Comparison of ENCODE assay signal across 27 cellular contexts in genomic region chr1:40303051-40303771, GRCh38. TPM values are rescaled to one million over a fixed set of nuclear protein-coding genes. Genes with fewer than 3 reads are reported as not detected.
"Had no signal": no experiment of that assay in that cellular context is flagged by ENCODE, and none has a peak within 500 bp of the region (broad histone marks: within the 10 kb centered on the region; RNA-seq: fewer than 3 reads in every experiment).

No MANE protein-coding gene starts in this region.

- H3K9me3 Mint-ChIP-seq: activated B cell treated with CpG ODN at 0.5 μM for 24 hours; activated naive CD4-positive, alpha-beta T cell treated with anti-CD3 and anti-CD28 coated beads, Interleukin-2, amount 10 ng/mL, durations not matched to agents 7 days and 5 days; endodermal cell; natural killer cell treated with Interleukin-12 subunit alpha and Interleukin-12 subunit beta and Interleukin-15 and Interleukin-18, amount 100 ng/mL, for 72 hours; stimulated activated effector memory CD8-positive, alpha-beta T cell treated with anti-CD3 and anti-CD28 coated beads, Interleukin-12 subunit alpha, Interleukin-12 subunit beta, amount 100 ng/mL, for 72 hours; T-cell; T-helper 2 cell treated with Interferon-gamma antibody and Interleukin-4, amounts not matched to agents 5 μg/mL and 100 μg/mL, for 36 hours; type B pancreatic cell had no signal

- H3K4me1 ChIP-seq: parathyroid adenoma, right lobe of liver had no signal

- ATAC-seq: activated CD4-positive, alpha-beta T cell treated with anti-CD3 and anti-CD28 coated beads for 36 hours; left ventricle myocardium superior; natural killer cell treated with Interleukin-12 subunit alpha and Interleukin-12 subunit beta and Interleukin-15 and Interleukin-18, amount 100 ng/mL, for 72 hours; right lobe of liver; stimulated activated effector memory CD8-positive, alpha-beta T cell treated with anti-CD3 and anti-CD28 coated beads, Interleukin-12 subunit alpha, Interleukin-12 subunit beta, amount 100 ng/mL, for 72 hours; T-cell had no signal

- H2AFZ ChIP-seq: parathyroid adenoma had no signal

- H3K27me3 Mint-ChIP-seq: activated B cell treated with CpG ODN at 0.5 μM for 24 hours; activated CD4-positive, alpha-beta T cell treated with anti-CD3 and anti-CD28 coated beads for 36 hours; activated naive CD4-positive, alpha-beta T cell treated with anti-CD3 and anti-CD28 coated beads, Interleukin-2, amount 10 ng/mL, durations not matched to agents 7 days and 5 days; natural killer cell treated with Interleukin-12 subunit alpha and Interleukin-12 subunit beta and Interleukin-15 and Interleukin-18, amount 100 ng/mL, for 72 hours; T-cell; type B pancreatic cell had no signal

- H3K4me3 ChIP-seq: cardiac muscle cell, right lobe of liver, thoracic aorta had no signal

- H3K4me1 Mint-ChIP-seq: activated B cell treated with CpG ODN at 0.5 μM for 24 hours; activated CD4-positive, alpha-beta T cell treated with anti-CD3 and anti-CD28 coated beads for 36 hours; activated naive CD4-positive, alpha-beta T cell treated with anti-CD3 and anti-CD28 coated beads, Interleukin-2, amount 10 ng/mL, durations not matched to agents 7 days and 5 days; endodermal cell; stimulated activated effector memory CD8-positive, alpha-beta T cell treated with anti-CD3 and anti-CD28 coated beads, Interleukin-12 subunit alpha, Interleukin-12 subunit beta, amount 100 ng/mL, for 72 hours; T-cell had no signal

- H3K36me3 ChIP-seq: cardiac muscle cell, right lobe of liver, thoracic aorta had no signal

- H3K79me2 ChIP-seq: parathyroid adenoma had no signal

- DNase-seq: activated B cell treated with CpG ODN at 0.5 μM for 24 hours; activated CD4-positive, alpha-beta T cell treated with anti-CD3 and anti-CD28 coated beads for 36 hours; activated CD4-positive, alpha-beta T cell treated with anti-CD3 and anti-CD28 coated beads, Interleukin-2, amount 50 U/mL, for 4 hours; activated effector memory CD4-positive, alpha-beta T cell treated with anti-CD3 and anti-CD28 coated beads, Interleukin-2, amount 50 U/mL, for 16 hours; activated naive CD4-positive, alpha-beta T cell treated with anti-CD3 and anti-CD28 coated beads, Interleukin-2, amount 10 ng/mL, durations not matched to agents 7 days and 5 days; amygdala; cortex of kidney; endodermal cell; left ventricle myocardium superior; mammary epithelial cell; midbrain; right lobe of liver; small intestine; stimulated activated CD4-positive, alpha-beta T cell treated with anti-CD3 and anti-CD28 coated beads, Interleukin-2, amount 100 ng/mL, for 24 hours; T-cell had no signal

- H3K27ac Mint-ChIP-seq: activated B cell treated with CpG ODN at 0.5 μM for 24 hours; activated CD4-positive, alpha-beta T cell treated with anti-CD3 and anti-CD28 coated beads for 36 hours; activated naive CD4-positive, alpha-beta T cell treated with anti-CD3 and anti-CD28 coated beads, Interleukin-2, amount 10 ng/mL, durations not matched to agents 7 days and 5 days; endodermal cell; natural killer cell treated with Interleukin-12 subunit alpha and Interleukin-12 subunit beta and Interleukin-15 and Interleukin-18, amount 100 ng/mL, for 72 hours; stimulated activated effector memory CD8-positive, alpha-beta T cell treated with anti-CD3 and anti-CD28 coated beads, Interleukin-12 subunit alpha, Interleukin-12 subunit beta, amount 100 ng/mL, for 72 hours; T-cell; T-helper 2 cell treated with Interferon-gamma antibody and Interleukin-4, amounts not matched to agents 5 μg/mL and 100 μg/mL, for 36 hours; type B pancreatic cell had no signal

- H3K4me3 Mint-ChIP-seq: activated B cell treated with CpG ODN at 0.5 μM for 24 hours; activated CD4-positive, alpha-beta T cell treated with anti-CD3 and anti-CD28 coated beads for 36 hours; activated naive CD4-positive, alpha-beta T cell treated with anti-CD3 and anti-CD28 coated beads, Interleukin-2, amount 10 ng/mL, durations not matched to agents 7 days and 5 days; endodermal cell; natural killer cell treated with Interleukin-12 subunit alpha and Interleukin-12 subunit beta and Interleukin-15 and Interleukin-18, amount 100 ng/mL, for 72 hours; stimulated activated effector memory CD8-positive, alpha-beta T cell treated with anti-CD3 and anti-CD28 coated beads, Interleukin-12 subunit alpha, Interleukin-12 subunit beta, amount 100 ng/mL, for 72 hours; T-cell; T-helper 2 cell treated with Interferon-gamma antibody and Interleukin-4, amounts not matched to agents 5 μg/mL and 100 μg/mL, for 36 hours; type B pancreatic cell had no signal

- H3K27me3 ChIP-seq: cardiac muscle cell, neutrophil, right lobe of liver had no signal

- H3K27ac ChIP-seq: cardiac muscle cell, epithelial cell of prostate, neutrophil, parathyroid adenoma, right lobe of liver, thoracic aorta had no signal

- H3K36me3 Mint-ChIP-seq: activated naive CD4-positive, alpha-beta T cell treated with anti-CD3 and anti-CD28 coated beads, Interleukin-2, amount 10 ng/mL, durations not matched to agents 7 days and 5 days; natural killer cell treated with Interleukin-12 subunit alpha and Interleukin-12 subunit beta and Interleukin-15 and Interleukin-18, amount 100 ng/mL, for 72 hours; stimulated activated effector memory CD8-positive, alpha-beta T cell treated with anti-CD3 and anti-CD28 coated beads, Interleukin-12 subunit alpha, Interleukin-12 subunit beta, amount 100 ng/mL, for 72 hours; T-cell; type B pancreatic cell had no signal

RNA-seq across cellular contexts. Expression of gene TMCO2, which starts 55.5 kb away (rescaled TPM):
- total RNA-seq: activated B cell treated with CpG ODN at 0.5 μM for 24 hours; activated CD4-positive, alpha-beta T cell treated with anti-CD3 and anti-CD28 coated beads for 36 hours; cardiac muscle cell; cerebellum; endodermal cell; fibroblast of villous mesenchyme; glomerular endothelial cell; left ventricle myocardium superior; mammary epithelial cell; natural killer cell treated with Interleukin-12 subunit alpha and Interleukin-12 subunit beta and Interleukin-15 and Interleukin-18, amount 100 ng/mL, for 72 hours; right lobe of liver; T-cell; thoracic aorta had no signal
- polyA plus RNA-seq: cardiac muscle cell, mammary epithelial cell, small intestine had no signal
